ENCODE assay signal across 11 cellular contexts in genomic region chr17:44204453-44204882, GRCh38.
DNase-seq lines count a peak whose midpoint lies in the region; ATAC-seq, FAIRE-seq and TF ChIP-seq lines count a peak whose summit lies in the region.
"Had no signal": no experiment of that assay in that cellular context is flagged by ENCODE, and none has a peak within 500 bp of the region (broad histone marks: within the 10 kb centered on the region; RNA-seq: fewer than 3 reads in every experiment).

No MANE protein-coding gene starts in this region.

- no peak for DNase-seq in stimulated activated naive CD8-positive, alpha-beta T cell treated with anti-CD3 and anti-CD28 coated beads, Interleukin-15, amount 100 ng/mL, for 72 hours
- peak; percentile 76 for DNase-seq in RWPE2 (ENCODE audit: low spot score)
- no peak for DNase-seq in epithelial cell of prostate (ENCODE audit: low read depth, low spot score)
- DNase-seq in urothelium cell line (ENCODE audit: low spot score) = peak; percentile 23
- no peak for DNase-seq in NCI-H345 (lab: John Stamatoyannopoulos, UW)
- DNase-seq: uterus had no signal

- peaks cover 23% of the 10 kb centered on the region for H3K36me3 ChIP-seq in RWPE2 (ENCODE audit: low read depth)
- H3K36me3 ChIP-seq: uterus had no signal

- no peaks in the 10 kb centered on the region for H3K27me3 Mint-ChIP-seq in stimulated activated naive CD8-positive, alpha-beta T cell treated with anti-CD3 and anti-CD28 coated beads, Interleukin-15, Interleukin-2, amounts not matched to agents 100 ng/mL and 50 ng/mL, for 24 hours
- no peaks in the 10 kb centered on the region for H3K27me3 Mint-ChIP-seq in stimulated activated naive CD8-positive, alpha-beta T cell treated with anti-CD3 and anti-CD28 coated beads, Interleukin-15, amount 100 ng/mL, for 72 hours
- H3K27me3 Mint-ChIP-seq: memory B cell had no signal

- H3K36me3 Mint-ChIP-seq in stimulated activated naive CD8-positive, alpha-beta T cell treated with anti-CD3 and anti-CD28 coated beads, Interleukin-15, Interleukin-2, amounts not matched to agents 100 ng/mL and 50 ng/mL, for 24 hours (ENCODE audit: low read depth) = peaks cover 27% of the 10 kb centered on the region

- peak overlapping the region; percentile 47 for H3K27ac ChIP-seq in RWPE2 (ENCODE audit: poor library complexity, severe bottlenecking)
- peak overlapping the region; percentile 16 for H3K27ac ChIP-seq in epithelial cell of prostate
- H3K27ac ChIP-seq: cardiac muscle cell, uterus had no signal

- no peak for TF ChIP-seq CTCF in RWPE2 (IDR thresholded peaks at IDR 0.05; ENCODE audit: poor library complexity, severe bottlenecking)

- peaks cover 41% of the 10 kb centered on the region for H3K4me1 Mint-ChIP-seq in stimulated activated naive CD8-positive, alpha-beta T cell treated with anti-CD3 and anti-CD28 coated beads, Interleukin-15, Interleukin-2, amounts not matched to agents 100 ng/mL and 50 ng/mL, for 24 hours (ENCODE audit: low read depth)
- peaks cover 52% of the 10 kb centered on the region for H3K4me1 Mint-ChIP-seq in stimulated activated naive CD8-positive, alpha-beta T cell treated with anti-CD3 and anti-CD28 coated beads, Interleukin-15, amount 100 ng/mL, for 72 hours

- H3K4me1 ChIP-seq in RWPE2 (ENCODE audit: insufficient read depth, poor library complexity, severe bottlenecking) = peaks cover 36% of the 10 kb centered on the region

- H3K4me3 ChIP-seq in RWPE2 (ENCODE audit: severe bottlenecking) = no peak overlapping the region
- H3K4me3 ChIP-seq: cardiac muscle cell, uterus had no signal

- no peak for ATAC-seq in stimulated activated naive CD8-positive, alpha-beta T cell treated with anti-CD3 and anti-CD28 coated beads, Interleukin-15, amount 100 ng/mL, for 72 hours
- ATAC-seq in RWPE2 (ENCODE audit: low read depth) (peak; percentile 28; the same call in 1 of the 3 replicates), HG03469 (IDR thresholded peaks at IDR 0.05; ENCODE audit: unreplicated experiment) (no peak), HG02678 (IDR thresholded peaks at IDR 0.05; ENCODE audit: unreplicated experiment) (no peak)

- peak overlapping the region; percentile 14 for H3K27ac Mint-ChIP-seq in stimulated activated naive CD8-positive, alpha-beta T cell treated with anti-CD3 and anti-CD28 coated beads, Interleukin-15, Interleukin-2, amounts not matched to agents 100 ng/mL and 50 ng/mL, for 24 hours
- H3K27ac Mint-ChIP-seq in stimulated activated naive CD8-positive, alpha-beta T cell treated with anti-CD3 and anti-CD28 coated beads, Interleukin-15, amount 100 ng/mL, for 72 hours = no peak overlapping the region

- H3K27me3 ChIP-seq in RWPE2 (ENCODE audit: insufficient read depth, poor library complexity, severe bottlenecking) = no peaks in the 10 kb centered on the region
- H3K27me3 ChIP-seq: cardiac muscle cell, uterus had no signal

- H3K9me3 Mint-ChIP-seq in stimulated activated naive CD8-positive, alpha-beta T cell treated with anti-CD3 and anti-CD28 coated beads, Interleukin-15, Interleukin-2, amounts not matched to agents 100 ng/mL and 50 ng/mL, for 24 hours = no peaks in the 10 kb centered on the region
- H3K9me3 Mint-ChIP-seq in stimulated activated naive CD8-positive, alpha-beta T cell treated with anti-CD3 and anti-CD28 coated beads, Interleukin-15, amount 100 ng/mL, for 72 hours = no peaks in the 10 kb centered on the region
- H3K9me3 Mint-ChIP-seq: memory B cell had no signal

- no peak for FAIRE-seq in urothelium cell line (lab: Jason Lieb, UNC)

- no peaks in the 10 kb centered on the region for H3K9me3 ChIP-seq in RWPE2 (ENCODE audit: severe bottlenecking)
- H3K9me3 ChIP-seq: uterus had no signal

- H3K4me3 Mint-ChIP-seq in stimulated activated naive CD8-positive, alpha-beta T cell treated with anti-CD3 and anti-CD28 coated beads, Interleukin-15, Interleukin-2, amounts not matched to agents 100 ng/mL and 50 ng/mL, for 24 hours = no peak overlapping the region
- H3K4me3 Mint-ChIP-seq in stimulated activated naive CD8-positive, alpha-beta T cell treated with anti-CD3 and anti-CD28 coated beads, Interleukin-15, amount 100 ng/mL, for 72 hours = no peak overlapping the region
- H3K4me3 Mint-ChIP-seq: memory B cell had no signal

Comparison
In these comparisons a context has a peak if more than half of its experiments do, and no peak if none do; other contexts are left out.
1. DNase-seq: peak in RWPE2 (single experiment) and urothelium cell line (single experiment); none in stimulated activated naive CD8-positive, alpha-beta T cell treated with anti-CD3 and anti-CD28 coated beads, Interleukin-15, amount 100 ng/mL, for 72 hours (0 of 2), epithelial cell of prostate (single experiment) and NCI-H345 (single experiment).